ENCODE assay signal across 8 cellular contexts in the genomic region with DNA sequence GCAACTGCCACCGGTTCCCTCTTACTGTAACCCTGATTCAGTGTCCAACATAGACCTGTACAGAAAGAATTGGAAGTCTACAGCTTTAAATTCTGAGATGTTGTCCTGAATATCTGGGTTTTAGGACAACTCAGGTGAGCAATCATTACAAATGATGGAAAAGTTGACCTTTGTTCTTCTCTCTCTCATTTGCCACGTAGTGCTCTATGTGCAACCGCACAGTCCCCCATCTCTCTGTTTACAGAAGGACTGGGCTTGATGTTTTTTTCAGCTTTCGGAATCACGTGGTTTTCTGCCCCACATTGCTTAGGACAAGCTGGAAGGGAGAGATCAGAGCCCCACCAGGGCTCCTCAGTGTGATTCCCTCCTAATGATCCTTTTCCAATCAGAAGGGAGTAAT. TPM values are rescaled to one million over a fixed set of nuclear protein-coding genes. Genes with fewer than 3 reads are reported as not detected.
"Had no signal": no experiment of that assay in that cellular context is flagged by ENCODE, and none has a peak within 500 bp of the region (broad histone marks: within the 10 kb centered on the region; RNA-seq: fewer than 3 reads in every experiment).

No MANE protein-coding gene starts in this region.

- ATAC-seq: GM23338 had no signal

- DNase-seq: H9, HCEC 1CT had no signal

- FAIRE-seq: H1, H54, HTR-8/SVneo had no signal

- H3K4me3 ChIP-seq: GM23338 had no signal

- H3K4me2 ChIP-seq: GM23338 had no signal

- H2AFZ ChIP-seq: GM23338 had no signal

RNA-seq across cellular contexts. Expression of a gene that starts 22.2 kb away (rescaled TPM):
- total RNA-seq: GM23338, H1, H9, HT-29 had no signal
- polyA plus RNA-seq: GM23338, H1, IgD-negative memory B cell had no signal
